16 cellular contexts compared by ENCODE assay signal in the genomic region with DNA sequence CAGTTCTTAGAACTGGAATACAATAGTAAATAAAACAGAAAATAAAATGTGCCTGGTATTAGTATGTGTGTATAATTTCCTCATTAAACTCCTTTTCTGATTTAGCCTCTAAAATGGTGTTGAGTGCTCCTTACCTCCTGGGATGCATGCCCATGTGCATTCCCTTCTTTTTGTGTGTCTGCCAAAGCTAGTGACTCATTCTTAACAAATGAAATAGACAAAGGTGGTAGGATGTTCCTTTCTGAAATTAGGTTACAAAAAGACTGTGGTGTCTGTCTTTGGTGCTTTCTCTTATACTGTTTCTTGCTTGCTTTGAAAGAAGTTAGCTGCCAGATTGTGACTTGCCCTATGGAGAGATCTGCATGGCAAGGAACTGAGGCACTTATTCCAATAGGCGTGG.
DNase-seq lines count a peak whose midpoint lies in the region; ATAC-seq, FAIRE-seq and TF ChIP-seq lines count a peak whose summit lies in the region.
"Had no signal": no experiment of that assay in that cellular context is flagged by ENCODE, and none has a peak within 500 bp of the region (broad histone marks: within the 10 kb centered on the region; RNA-seq: fewer than 3 reads in every experiment).

No MANE protein-coding gene starts in this region.

- 25% methylated on average over 1 of the region's 1 CpG for WGBS in SK-N-SH (ENCODE audit: low lambda C conversion rate)

- no peaks in the 10 kb centered on the region for H3K36me3 ChIP-seq in SK-N-SH (replicated peaks in 1 of 2; ENCODE audit: control insufficient read depth in 1 of 2, insufficient read depth in 2 of 2, low read length in 1 of 2)
- H3K36me3 ChIP-seq: BLaER1 treated with 17β-estradiol and CSF1 and Interleukin-3, amounts not matched to agents 10 nM and 100 nM; HAP-1 had no signal

- H3K27ac ChIP-seq in SK-N-SH (ENCODE audit: low read depth in 2 of 2, low read length in 1 of 2), result no peak overlapping the region
- H3K27ac ChIP-seq: 22Rv1; BLaER1 treated with 17β-estradiol and CSF1 and Interleukin-3, amounts not matched to agents 10 nM and 100 nM; KMS-11 had no signal

- ATAC-seq in SK-N-SH treated with all-trans-retinoic acid at 6 μM for 48 hours (no peak), GM21717 (IDR thresholded peaks at IDR 0.05; ENCODE audit: unreplicated experiment) (no peak)

- H2AFZ ChIP-seq in SK-N-SH (ENCODE audit: low read depth), result no peak overlapping the region

- no peak for DNase-seq in SK-N-SH
- DNase-seq in choroid plexus epithelial cell (ENCODE audit: low read depth), result peak; percentile 72
- DNase-seq in iris pigment epithelial cell (ENCODE audit: low read depth), result peak; percentile 5
- DNase-seq in urothelium cell line (ENCODE audit: low spot score), result peak; percentile 46
- DNase-seq in glomerular visceral epithelial cell (ENCODE audit: extremely low spot score), result no peak
- no peak for DNase-seq in NCI-H226
- DNase-seq: EL, MM.1S, NCI-H1105, NCI-H1694 treated with DMSO at 0.1 percent for 48 hours had no signal

- no peaks in the 10 kb centered on the region for H3K9me2 ChIP-seq in SK-N-SH

- CTCF ChIA-PET in SK-N-SH (lab: Yijun Ruan, JAX), result no interaction called here

- TF ChIP-seq CTCF in SK-N-SH (IDR thresholded peaks at IDR 0.05) (no peak), choroid plexus epithelial cell (conservative IDR thresholded peaks at IDR 0.05; ENCODE audit: low read depth, low read length) (no peak)

- H3K4me3 ChIP-seq in SK-N-SH (ENCODE audit: low read depth in 2 of 2, low read length in 1 of 2), result no peak overlapping the region
- no peak overlapping the region for H3K4me3 ChIP-seq in choroid plexus epithelial cell (ENCODE audit: low read depth, low read length)
- H3K4me3 ChIP-seq: BLaER1 treated with 17β-estradiol and CSF1 and Interleukin-3, amounts not matched to agents 10 nM and 100 nM; HAP-1 had no signal

- 0 out of 2 replicates have a peak, but pooled peaks cover 3% of the 10 kb centered on the region for H3K9me3 ChIP-seq in SK-N-SH
- H3K9me3 ChIP-seq: BLaER1 treated with 17β-estradiol and CSF1 and Interleukin-3, amounts not matched to agents 10 nM and 100 nM; HAP-1 had no signal

- no peaks in the 10 kb centered on the region for H4K20me1 ChIP-seq in SK-N-SH (ENCODE audit: insufficient read depth)
- H4K20me1 ChIP-seq: BLaER1 treated with 17β-estradiol and CSF1 and Interleukin-3, amounts not matched to agents 10 nM and 100 nM had no signal

- H3K79me2 ChIP-seq in SK-N-SH (ENCODE audit: insufficient read depth), result no peaks in the 10 kb centered on the region

- no peak for TF ChIP-seq EP300 in SK-N-SH (IDR thresholded peaks at IDR 0.05; ENCODE audit: borderline replicate concordance in 1 of 2, low read depth in 1 of 2, low read length in 1 of 2)

- no peak overlapping the region for H3K9ac ChIP-seq in SK-N-SH
- H3K9ac ChIP-seq: BLaER1 treated with 17β-estradiol and CSF1 and Interleukin-3, amounts not matched to agents 10 nM and 100 nM; KMS-11 had no signal

- TF ChIP-seq RAD21 in SK-N-SH (IDR thresholded peaks at IDR 0.05; ENCODE audit: low read length), result no peak

- POLR2A ChIA-PET in SK-N-SH (lab: Yijun Ruan, JAX), result no interaction called here

- H3F3A ChIP-seq in SK-N-SH (replicated peaks; ENCODE audit: insufficient read depth), result no peaks in the 10 kb centered on the region

- no peaks in the 10 kb centered on the region for H3K4me1 ChIP-seq in SK-N-SH (ENCODE audit: control insufficient read depth in 1 of 2, insufficient read depth in 2 of 2, low read depth in 1 of 2, low read length in 1 of 2)
- H3K4me1 ChIP-seq: BLaER1 treated with 17β-estradiol and CSF1 and Interleukin-3, amounts not matched to agents 10 nM and 100 nM; HAP-1 had no signal

- H3K4me2 ChIP-seq in SK-N-SH, result no peak overlapping the region
- H3K4me2 ChIP-seq: BLaER1 treated with 17β-estradiol and CSF1 and Interleukin-3, amounts not matched to agents 10 nM and 100 nM; KMS-11 had no signal

- H3K27me3 ChIP-seq in SK-N-SH (ENCODE audit: insufficient read depth), result no peaks in the 10 kb centered on the region
- H3K27me3 ChIP-seq: BLaER1 treated with 17β-estradiol and CSF1 and Interleukin-3, amounts not matched to agents 10 nM and 100 nM had no signal

- FAIRE-seq in urothelium cell line (lab: Jason Lieb, UNC), result no peak

TF ChIP-seq in SK-N-SH treated with all-trans-retinoic acid at 6 μM for 48 hours, 23 proteins besides CTCF, POLR2A, EP300 and RAD21:
- TF ChIP-seq ZNF70 (CRISPR knock-in tag; IDR thresholded peaks at IDR 0.05), result no peak
- TF ChIP-seq, protein P1, sequence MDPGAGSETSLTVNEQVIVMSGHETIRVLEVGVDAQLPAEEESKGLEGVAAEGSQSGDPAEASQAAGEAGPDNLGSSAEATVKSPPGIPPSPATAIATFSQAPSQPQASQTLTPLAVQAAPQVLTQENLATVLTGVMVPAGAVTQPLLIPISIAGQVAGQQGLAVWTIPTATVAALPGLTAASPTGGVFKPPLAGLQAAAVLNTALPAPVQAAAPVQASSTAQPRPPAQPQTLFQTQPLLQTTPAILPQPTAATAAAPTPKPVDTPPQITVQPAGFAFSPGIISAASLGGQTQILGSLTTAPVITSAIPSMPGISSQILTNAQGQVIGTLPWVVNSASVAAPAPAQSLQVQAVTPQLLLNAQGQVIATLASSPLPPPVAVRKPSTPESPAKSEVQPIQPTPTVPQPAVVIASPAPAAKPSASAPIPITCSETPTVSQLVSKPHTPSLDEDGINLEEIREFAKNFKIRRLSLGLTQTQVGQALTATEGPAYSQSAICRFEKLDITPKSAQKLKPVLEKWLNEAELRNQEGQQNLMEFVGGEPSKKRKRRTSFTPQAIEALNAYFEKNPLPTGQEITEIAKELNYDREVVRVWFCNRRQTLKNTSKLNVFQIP (CRISPR knock-in tag; IDR thresholded peaks at IDR 0.05; ENCODE audit: borderline replicate concordance, low read depth), result no peak
- TF ChIP-seq BACH2 (CRISPR knock-in tag; IDR thresholded peaks at IDR 0.05; ENCODE audit: borderline replicate concordance), result no peak
- peak; percentile 30; the same call in 1 of the 2 replicates for TF ChIP-seq ISL1 (CRISPR knock-in tag; IDR thresholded peaks at IDR 0.05)
- TF ChIP-seq ZFP3 (CRISPR knock-in tag; IDR thresholded peaks at IDR 0.05), result no peak
- no peak for TF ChIP-seq GLIS3 (CRISPR knock-in tag; IDR thresholded peaks at IDR 0.05)
- no peak for TF ChIP-seq OSR1 (CRISPR knock-in tag; IDR thresholded peaks at IDR 0.05)
- no peak for TF ChIP-seq PPARA (CRISPR knock-in tag; IDR thresholded peaks at IDR 0.05; ENCODE audit: borderline replicate concordance)
- TF ChIP-seq CSDC2 (CRISPR knock-in tag; IDR thresholded peaks at IDR 0.05), result no peak
TF ChIP-seq in SK-N-SH treated with all-trans-retinoic acid at 6 μM for 48 hours: peak in this region for 1.

TF ChIP-seq in SK-N-SH, 30 proteins besides CTCF, POLR2A, EP300 and RAD21 (continues in another document):
- TF ChIP-seq, protein P2, sequence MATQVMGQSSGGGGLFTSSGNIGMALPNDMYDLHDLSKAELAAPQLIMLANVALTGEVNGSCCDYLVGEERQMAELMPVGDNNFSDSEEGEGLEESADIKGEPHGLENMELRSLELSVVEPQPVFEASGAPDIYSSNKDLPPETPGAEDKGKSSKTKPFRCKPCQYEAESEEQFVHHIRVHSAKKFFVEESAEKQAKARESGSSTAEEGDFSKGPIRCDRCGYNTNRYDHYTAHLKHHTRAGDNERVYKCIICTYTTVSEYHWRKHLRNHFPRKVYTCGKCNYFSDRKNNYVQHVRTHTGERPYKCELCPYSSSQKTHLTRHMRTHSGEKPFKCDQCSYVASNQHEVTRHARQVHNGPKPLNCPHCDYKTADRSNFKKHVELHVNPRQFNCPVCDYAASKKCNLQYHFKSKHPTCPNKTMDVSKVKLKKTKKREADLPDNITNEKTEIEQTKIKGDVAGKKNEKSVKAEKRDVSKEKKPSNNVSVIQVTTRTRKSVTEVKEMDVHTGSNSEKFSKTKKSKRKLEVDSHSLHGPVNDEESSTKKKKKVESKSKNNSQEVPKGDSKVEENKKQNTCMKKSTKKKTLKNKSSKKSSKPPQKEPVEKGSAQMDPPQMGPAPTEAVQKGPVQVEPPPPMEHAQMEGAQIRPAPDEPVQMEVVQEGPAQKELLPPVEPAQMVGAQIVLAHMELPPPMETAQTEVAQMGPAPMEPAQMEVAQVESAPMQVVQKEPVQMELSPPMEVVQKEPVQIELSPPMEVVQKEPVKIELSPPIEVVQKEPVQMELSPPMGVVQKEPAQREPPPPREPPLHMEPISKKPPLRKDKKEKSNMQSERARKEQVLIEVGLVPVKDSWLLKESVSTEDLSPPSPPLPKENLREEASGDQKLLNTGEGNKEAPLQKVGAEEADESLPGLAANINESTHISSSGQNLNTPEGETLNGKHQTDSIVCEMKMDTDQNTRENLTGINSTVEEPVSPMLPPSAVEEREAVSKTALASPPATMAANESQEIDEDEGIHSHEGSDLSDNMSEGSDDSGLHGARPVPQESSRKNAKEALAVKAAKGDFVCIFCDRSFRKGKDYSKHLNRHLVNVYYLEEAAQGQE (IDR thresholded peaks at IDR 0.05; ENCODE audit: low read depth, low read length), result no peak
- TF ChIP-seq, protein P3, sequence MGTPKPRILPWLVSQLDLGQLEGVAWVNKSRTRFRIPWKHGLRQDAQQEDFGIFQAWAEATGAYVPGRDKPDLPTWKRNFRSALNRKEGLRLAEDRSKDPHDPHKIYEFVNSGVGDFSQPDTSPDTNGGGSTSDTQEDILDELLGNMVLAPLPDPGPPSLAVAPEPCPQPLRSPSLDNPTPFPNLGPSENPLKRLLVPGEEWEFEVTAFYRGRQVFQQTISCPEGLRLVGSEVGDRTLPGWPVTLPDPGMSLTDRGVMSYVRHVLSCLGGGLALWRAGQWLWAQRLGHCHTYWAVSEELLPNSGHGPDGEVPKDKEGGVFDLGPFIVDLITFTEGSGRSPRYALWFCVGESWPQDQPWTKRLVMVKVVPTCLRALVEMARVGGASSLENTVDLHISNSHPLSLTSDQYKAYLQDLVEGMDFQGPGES (IDR thresholded peaks at IDR 0.05; ENCODE audit: low read depth, low read length), result no peak
- TF ChIP-seq POLR2AphosphoS5 (IDR thresholded peaks at IDR 0.05; ENCODE audit: low read depth, low read length) (no peak), FOXJ3 (CRISPR knock-in tag; IDR thresholded peaks at IDR 0.05) (no peak), NRF1 (IDR thresholded peaks at IDR 0.05; ENCODE audit: low read depth, low read length) (no peak), GATA2 (CRISPR knock-in tag; IDR thresholded peaks at IDR 0.05) (no peak), RCOR1 (IDR thresholded peaks at IDR 0.05; ENCODE audit: low read length) (no peak), MEF2A (IDR thresholded peaks at IDR 0.05; ENCODE audit: borderline replicate concordance, low read depth) (no peak), FOSL2 (IDR thresholded peaks at IDR 0.05; ENCODE audit: borderline replicate concordance, low read depth) (no peak)
- TF ChIP-seq, protein P4, sequence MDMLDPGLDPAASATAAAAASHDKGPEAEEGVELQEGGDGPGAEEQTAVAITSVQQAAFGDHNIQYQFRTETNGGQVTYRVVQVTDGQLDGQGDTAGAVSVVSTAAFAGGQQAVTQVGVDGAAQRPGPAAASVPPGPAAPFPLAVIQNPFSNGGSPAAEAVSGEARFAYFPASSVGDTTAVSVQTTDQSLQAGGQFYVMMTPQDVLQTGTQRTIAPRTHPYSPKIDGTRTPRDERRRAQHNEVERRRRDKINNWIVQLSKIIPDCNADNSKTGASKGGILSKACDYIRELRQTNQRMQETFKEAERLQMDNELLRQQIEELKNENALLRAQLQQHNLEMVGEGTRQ (IDR thresholded peaks at IDR 0.05; ENCODE audit: borderline replicate concordance, low read depth, low read length), result no peak

Comparison
In these comparisons a context has a peak if more than half of its experiments do, and no peak if none do; other contexts are left out.
1. DNase-seq: peak in choroid plexus epithelial cell (single experiment), iris pigment epithelial cell (single experiment) and urothelium cell line (single experiment); none in SK-N-SH (single experiment), glomerular visceral epithelial cell (single experiment) and NCI-H226 (single experiment).